ENCODE assay signal across 8 cellular contexts in genomic region chr6:44237021-44237812, GRCh38. TPM values are rescaled to one million over a fixed set of nuclear protein-coding genes. Genes with fewer than 3 reads are reported as not detected.
DNase-seq lines count a peak whose midpoint lies in the region; ATAC-seq, FAIRE-seq and TF ChIP-seq lines count a peak whose summit lies in the region.

No MANE protein-coding gene starts in this region.

- TF ChIP-seq CTCF in GM10266 (IDR thresholded peaks at IDR 0.05; ENCODE audit: control insufficient read depth, insufficient read depth, low read depth, missing control alignments) (no peak), GM12878 (IDR thresholded peaks at IDR 0.05 in 2 of 3, conservative IDR thresholded peaks at IDR 0.05 in 1 of 3; ENCODE audit: control insufficient read depth in 2 of 3, extremely low read depth in 1 of 3, insufficient read depth in 1 of 3, low read depth in 3 of 3, low read length in 3 of 3) (no peak)

- H4K20me1 ChIP-seq in GM12878 (ENCODE audit: control insufficient read depth, insufficient read depth) = no peaks in the 10 kb centered on the region

- in situ Hi-C loops in GM12878 (cut with MboI) = loop anchor here (5.0 to 10.0 kb wide), 2 partner anchors 65 to 132 kb away; no protein-coding TSS in a partner anchor

- FAIRE-seq in GM12878 (lab: Jason Lieb, UNC) = no peak

- peaks cover 4 to 7% of the 10 kb centered on the region in 2 experiments; a peak in 3 of 4 replicates for H3K36me3 ChIP-seq in GM12878 (ENCODE audit: control insufficient read depth in 2 of 2, insufficient read depth in 2 of 2, low read length in 1 of 2)

- H3K27ac ChIP-seq in GM12878 (ENCODE audit: control insufficient read depth, insufficient read depth) = peak overlapping the region; percentile 71

- no peaks in the 10 kb centered on the region for H3K9me3 ChIP-seq in GM12878 (replicated peaks; ENCODE audit: control insufficient read depth, insufficient read depth, low read length)

- H3K27me3 ChIP-seq in GM12878 (replicated peaks in 1 of 2; ENCODE audit: control insufficient read depth in 2 of 2, insufficient read depth in 2 of 2, low read length in 1 of 2) = no peaks in the 10 kb centered on the region

- peak overlapping the region; percentile 84 for H2AFZ ChIP-seq in GM12878 (ENCODE audit: control insufficient read depth, low read depth, low read length)

- peaks cover 8% of the 10 kb centered on the region for H3K4me1 ChIP-seq in GM12878 (ENCODE audit: control insufficient read depth, insufficient read depth, low read length)

- POLR2A ChIA-PET in GM12878 (lab: Charles Lee) = interaction anchor here (0.6 to 4.4 kb wide), 9 partner anchors 9 to 513 kb away, joined by 3 to 27 read pairs (median 6); partner anchors contain the start of gene HSP90AB1

- H3K79me2 ChIP-seq in GM12878 (ENCODE audit: control insufficient read depth, insufficient read depth, low read length) = no peaks in the 10 kb centered on the region

- RAD21 ChIA-PET in GM12878 (lab: Charles Lee; ENCODE audit: unreplicated experiment) = interaction anchor here (0.7 to 4.8 kb wide), 8 partner anchors 13 to 140 kb away, joined by 3 to 29 read pairs (median 8); partner anchors contain the start of gene SLC29A1

- no TSS peak for BruUV-seq in GM12878 (replicated peaks; lab: Mats Ljungman, UMichigan)

- SMC1A ChIA-PET in GM12878 (lab: Charles Lee; ENCODE audit: uncharacterized antibody, unreplicated experiment) = interaction anchor here (0.6 to 2.4 kb wide), 9 partner anchors 10 to 68 kb away, joined by 3 to 6 read pairs (median 3); partner anchors contain the start of genes SLC29A1 and SLC35B2

- peak; percentile 78 for DNase-seq in GM10266 (ENCODE audit: extremely low spot score)
- DNase-seq in NCI-H187 treated with DMSO at 0.1 percent for 48 hours (lab: John Stamatoyannopoulos, UW) = peak; percentile 70
- peak in 4 of 5 experiments; percentile 45 to 84 (median 52) for DNase-seq in T-helper 2 cell
- no peak for DNase-seq in GM12878 (ENCODE audit: low read depth, low spot score)
- DNase-seq in hippocampal formation (lab: John Stamatoyannopoulos, UW) = peak; percentile 52 to 69
- peak; percentile 77 for DNase-seq in putamen (ENCODE audit: low spot score)

- ATAC-seq in HG02852 (IDR thresholded peaks at IDR 0.05; ENCODE audit: unreplicated experiment) = peak; percentile 78
- peak; percentile 82 for ATAC-seq in GM12878
- ATAC-seq in GM18870 (IDR thresholded peaks at IDR 0.05; ENCODE audit: unreplicated experiment) = no peak

- intact Hi-C loops in GM12878 (cut with micrococcal nuclease; ENCODE audit: unreplicated experiment) = no loop called here

- 31% methylated on average over 22 of the region's 22 CpGs for WGBS in GM12878 (ENCODE audit: insufficient coverage, insufficient replicate concordance, low lambda C conversion rate, missing lambda C conversion rate)

- H3K4me3 ChIP-seq in GM12878 = peak overlapping the region; percentile 54; the same call in 1 of the 2 replicates

- TF ChIP-seq EP300 in GM12878 (IDR thresholded peaks at IDR 0.05; ENCODE audit: borderline replicate concordance in 1 of 2, control insufficient read depth in 1 of 2, low read depth in 2 of 2, low read length in 2 of 2) = no peak

- no peak for TF ChIP-seq RAD21 in GM12878 (IDR thresholded peaks at IDR 0.05; ENCODE audit: insufficient read depth, low read depth, low read length)

- no peak for TF ChIP-seq POLR2A in GM12878 (IDR thresholded peaks at IDR 0.05; ENCODE audit: low read depth, low read length)

- H3K4me2 ChIP-seq in GM12878 (ENCODE audit: control insufficient read depth, insufficient read depth) = peak overlapping the region; percentile 91

- H3K9ac ChIP-seq in GM12878 (ENCODE audit: control insufficient read depth, insufficient read depth, low read length) = peak overlapping the region; percentile 70

- CTCF ChIA-PET in GM12878 (lab: Yijun Ruan, JAX) = interaction anchor here (0.6 to 6.4 kb wide), 31 partner anchors 8 to 146 kb away, joined by 3 to 117 read pairs (median 4); partner anchors contain the start of genes HSP90AB1, SLC29A1 and SLC35B2

RNA-seq across cellular contexts. Expression of gene HSP90AB1, which starts 9.7 kb away (rescaled TPM):
- total RNA-seq in GM12878 (2013; cell fraction: nucleolus; rRNA removed) = 295 and 318 TPM in 2 replicates
- 1,125 and 1,245 TPM in 2 replicates for total RNA-seq in GM12878 (2014; rRNA removed)
- total RNA-seq in GM12878 (2014; rRNA removed; fragmentation: Illumina TruSeq; extraction: Trizol) = 1,212 and 1,260 TPM in 2 replicates
- total RNA-seq in GM12878 (2021) = 1,166 and 1,167 TPM in 2 replicates
- 830 TPM for polyA plus RNA-seq in GM12878 (2011; ENCODE audit: low read depth)
- polyA plus RNA-seq in GM12878 (2011; rRNA removed) = 1,290 and 1,505 TPM in 2 replicates
- 1,040 and 1,248 TPM in 2 replicates for polyA plus RNA-seq in GM12878 (2011; cell fraction: cytosol; rRNA removed)
- polyA plus RNA-seq in GM12878 (2011; cell fraction: nucleus; rRNA removed) = 565 and 804 TPM in 2 replicates
- polyA plus RNA-seq in GM12878 (2012) = 750 and 926 TPM in 2 replicates
- polyA plus RNA-seq in GM12878 (2014; fragmentation: Illumina TruSeq; extraction: Trizol) = 1,676 and 1,846 TPM in 2 replicates
- 1,000 to 10,000 TPM; 1,089 to 1,682 TPM for polyA plus RNA-seq in GM12878 (2014; fragmentation: Nextera tagmentation; extraction: Ambion mirVana)
- 960 and 988 TPM in 2 replicates for polyA plus RNA-seq in GM12878 (2014; rRNA removed)
- 1,000 to 10,000 TPM; 1,078 to 1,109 TPM for polyA plus RNA-seq in GM12878 (2016; fragmentation: Nextera tagmentation; extraction: Ambion mirVana)
- polyA minus RNA-seq in GM12878 (2011; rRNA and poly(A)+ RNA removed) = 1,120 and 1,147 TPM in 2 replicates
- polyA minus RNA-seq in GM12878 (2011; cell fraction: cytosol; rRNA and poly(A)+ RNA removed) = 408 and 462 TPM in 2 replicates
- polyA minus RNA-seq in GM12878 (2011; cell fraction: nucleus; rRNA and poly(A)+ RNA removed) = 114 and 165 TPM in 2 replicates

RNA-seq across cellular contexts. Expression of gene SLC29A1, which starts 13.8 kb away (rescaled TPM):
- 127 and 138 TPM in 2 replicates for total RNA-seq in GM12878 (2013; cell fraction: nucleolus; rRNA removed)
- 54.7 and 63.9 TPM in 2 replicates for total RNA-seq in GM12878 (2014; rRNA removed)
- total RNA-seq in GM12878 (2014; rRNA removed; fragmentation: Illumina TruSeq; extraction: Trizol) = 33.2 and 34.6 TPM in 2 replicates
- total RNA-seq in GM12878 (2021) = 71.7 and 79.5 TPM in 2 replicates
- 29.0 TPM for polyA plus RNA-seq in GM12878 (2011; ENCODE audit: low read depth)
- polyA plus RNA-seq in GM12878 (2011; rRNA removed) = 64.1 and 132 TPM in 2 replicates
- polyA plus RNA-seq in GM12878 (2011; cell fraction: cytosol; rRNA removed) = 183 and 202 TPM in 2 replicates
- polyA plus RNA-seq in GM12878 (2011; cell fraction: nucleus; rRNA removed) = 406 and 468 TPM in 2 replicates
- 48.6 and 53.5 TPM in 2 replicates for polyA plus RNA-seq in GM12878 (2012)
- 64.8 and 111 TPM in 2 replicates for polyA plus RNA-seq in GM12878 (2014; fragmentation: Illumina TruSeq; extraction: Trizol)
- polyA plus RNA-seq in GM12878 (2014; fragmentation: Nextera tagmentation; extraction: Ambion mirVana) = 10 to 100 TPM in 1 of 2 experiments, 1 to 10 TPM in 1; 10.0 to 15.7 TPM
- polyA plus RNA-seq in GM12878 (2014; rRNA removed) = 120 and 121 TPM in 2 replicates
- polyA plus RNA-seq in GM12878 (2016; fragmentation: Nextera tagmentation; extraction: Ambion mirVana) = 100 to 1,000 TPM; 107 to 111 TPM
- polyA minus RNA-seq in GM12878 (2011; rRNA and poly(A)+ RNA removed) = 158 and 166 TPM in 2 replicates
- 37.8 and 38.3 TPM in 2 replicates for polyA minus RNA-seq in GM12878 (2011; cell fraction: cytosol; rRNA and poly(A)+ RNA removed)
- 58.9 and 105 TPM in 2 replicates for polyA minus RNA-seq in GM12878 (2011; cell fraction: nucleus; rRNA and poly(A)+ RNA removed)

RNA-seq across cellular contexts. Expression of gene SLC35B2, which starts 20.1 kb away (rescaled TPM):
- total RNA-seq in GM12878 (2013; cell fraction: nucleolus; rRNA removed) = 34.4 and 37.1 TPM in 2 replicates
- total RNA-seq in GM12878 (2014; rRNA removed) (34.1 and 35.1 TPM in 2 replicates), GM12878 (2014; rRNA removed; fragmentation: Illumina TruSeq; extraction: Trizol) (24.3 and 25.1 TPM in 2 replicates), GM12878 (2021) (33.5 and 35.8 TPM in 2 replicates)
- 23.1 TPM for polyA plus RNA-seq in GM12878 (2011; ENCODE audit: low read depth)
- polyA plus RNA-seq in GM12878 (2011; rRNA removed) (19.7 and 32.2 TPM in 2 replicates), GM12878 (2014; fragmentation: Illumina TruSeq; extraction: Trizol) (23.9 and 35.2 TPM in 2 replicates), GM12878 (2014; fragmentation: Nextera tagmentation; extraction: Ambion mirVana) (10 to 100 TPM; 11.3 to 14.9 TPM), GM12878 (2014; rRNA removed) (45.2 and 45.4 TPM in 2 replicates), GM12878 (2016; fragmentation: Nextera tagmentation; extraction: Ambion mirVana) (10 to 100 TPM; 39.5 to 40.8 TPM)
- 48.8 and 53.9 TPM in 2 replicates for polyA plus RNA-seq in GM12878 (2011; cell fraction: cytosol; rRNA removed)
- 89.8 and 144 TPM in 2 replicates for polyA plus RNA-seq in GM12878 (2011; cell fraction: nucleus; rRNA removed)
- 38.5 and 38.9 TPM in 2 replicates for polyA plus RNA-seq in GM12878 (2012)
- 17.3 and 33.3 TPM in 2 replicates for polyA minus RNA-seq in GM12878 (2011; rRNA and poly(A)+ RNA removed)
- 5.2 and 7.0 TPM in 2 replicates for polyA minus RNA-seq in GM12878 (2011; cell fraction: cytosol; rRNA and poly(A)+ RNA removed)
- 19.7 and 27.3 TPM in 2 replicates for polyA minus RNA-seq in GM12878 (2011; cell fraction: nucleus; rRNA and poly(A)+ RNA removed)

RNA-seq across cellular contexts. Expression of gene MYMX, which starts 20.5 kb away (rescaled TPM):
- not detected in 2 replicates for total RNA-seq in GM12878 (2013; cell fraction: nucleolus; rRNA removed)
- 0.16 TPM in 1 of 2 replicates, not detected in the other for total RNA-seq in GM12878 (2014; rRNA removed)
- total RNA-seq in GM12878 (2014; rRNA removed; fragmentation: Illumina TruSeq; extraction: Trizol) = not detected in 2 replicates
- not detected in 2 replicates for total RNA-seq in GM12878 (2021)
- polyA plus RNA-seq in GM12878 (2011; ENCODE audit: low read depth) = not detected
- polyA plus RNA-seq in GM12878 (2011; rRNA removed) = not detected in 2 replicates
- 0.12 and 0.30 TPM in 2 replicates for polyA plus RNA-seq in GM12878 (2011; cell fraction: cytosol; rRNA removed)
- not detected in 2 replicates for polyA plus RNA-seq in GM12878 (2011; cell fraction: nucleus; rRNA removed)
- not detected in 2 replicates for polyA plus RNA-seq in GM12878 (2012)
- polyA plus RNA-seq in GM12878 (2014; fragmentation: Illumina TruSeq; extraction: Trizol) = not detected in 2 replicates
- polyA plus RNA-seq in GM12878 (2014; fragmentation: Nextera tagmentation; extraction: Ambion mirVana) = not detected
- 0.18 TPM in 1 of 2 replicates, not detected in the other for polyA plus RNA-seq in GM12878 (2014; rRNA removed)
- polyA plus RNA-seq in GM12878 (2016; fragmentation: Nextera tagmentation; extraction: Ambion mirVana) = not detected
- polyA minus RNA-seq in GM12878 (2011; rRNA and poly(A)+ RNA removed) = not detected in 2 replicates
- polyA minus RNA-seq in GM12878 (2011; cell fraction: cytosol; rRNA and poly(A)+ RNA removed) = not detected in 2 replicates
- not detected in 2 replicates for polyA minus RNA-seq in GM12878 (2011; cell fraction: nucleus; rRNA and poly(A)+ RNA removed)

RNA-seq across cellular contexts. Expression of gene NFKBIE, which starts 28.1 kb away (rescaled TPM):
- 127 and 202 TPM in 2 replicates for total RNA-seq in GM12878 (2013; cell fraction: nucleolus; rRNA removed)
- total RNA-seq in GM12878 (2014; rRNA removed) = 45.1 and 47.0 TPM in 2 replicates
- 39.5 and 43.2 TPM in 2 replicates for total RNA-seq in GM12878 (2014; rRNA removed; fragmentation: Illumina TruSeq; extraction: Trizol)
- 53.6 and 57.0 TPM in 2 replicates for total RNA-seq in GM12878 (2021)
- 13.6 TPM for polyA plus RNA-seq in GM12878 (2011; ENCODE audit: low read depth)
- polyA plus RNA-seq in GM12878 (2011; rRNA removed) = 106 and 126 TPM in 2 replicates
- 111 and 125 TPM in 2 replicates for polyA plus RNA-seq in GM12878 (2011; cell fraction: cytosol; rRNA removed)
- 154 TPM in 2 replicates for polyA plus RNA-seq in GM12878 (2011; cell fraction: nucleus; rRNA removed)
- 36.7 and 71.2 TPM in 2 replicates for polyA plus RNA-seq in GM12878 (2012)
- 34.5 and 38.1 TPM in 2 replicates for polyA plus RNA-seq in GM12878 (2014; fragmentation: Illumina TruSeq; extraction: Trizol)
- polyA plus RNA-seq in GM12878 (2014; fragmentation: Nextera tagmentation; extraction: Ambion mirVana) = 10 to 100 TPM; 10.4 to 26.0 TPM
- polyA plus RNA-seq in GM12878 (2014; rRNA removed) = 52.4 and 60.3 TPM in 2 replicates
- 10 to 100 TPM; 30.4 to 30.6 TPM for polyA plus RNA-seq in GM12878 (2016; fragmentation: Nextera tagmentation; extraction: Ambion mirVana)
- polyA minus RNA-seq in GM12878 (2011; rRNA and poly(A)+ RNA removed) = 61.6 and 113 TPM in 2 replicates
- 36.5 and 58.5 TPM in 2 replicates for polyA minus RNA-seq in GM12878 (2011; cell fraction: cytosol; rRNA and poly(A)+ RNA removed)
- 67.9 and 93.8 TPM in 2 replicates for polyA minus RNA-seq in GM12878 (2011; cell fraction: nucleus; rRNA and poly(A)+ RNA removed)
